ENCODE assay signal across 19 cellular contexts in the genomic region with DNA sequence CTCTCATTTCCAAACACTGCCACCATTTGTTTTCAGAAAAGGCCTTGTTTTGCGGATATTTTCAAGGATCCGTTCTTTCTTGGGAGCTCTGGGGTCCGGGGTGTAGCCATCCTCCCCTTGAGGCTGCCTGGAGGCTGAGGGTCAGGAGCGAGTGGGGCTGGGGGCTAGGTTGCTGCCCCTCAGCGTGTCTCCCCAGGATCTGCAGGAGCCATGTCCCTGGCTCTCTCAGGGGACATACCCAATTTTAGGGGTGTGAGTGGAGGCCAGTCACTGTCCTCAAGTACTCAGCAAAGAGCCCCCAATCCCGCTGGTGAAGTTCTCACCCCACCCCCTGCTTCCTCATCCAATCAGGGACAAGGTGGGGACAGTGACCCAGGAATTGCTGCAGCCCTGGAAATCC. TPM values are rescaled to one million over a fixed set of nuclear protein-coding genes. Genes with fewer than 3 reads are reported as not detected.
DNase-seq lines count a peak whose midpoint lies in the region; TF ChIP-seq lines count a peak whose summit lies in the region.
"Had no signal": no experiment of that assay in that cellular context is flagged by ENCODE, and none has a peak within 500 bp of the region (broad histone marks: within the 10 kb centered on the region; RNA-seq: fewer than 3 reads in every experiment).

No MANE protein-coding gene starts in this region.

- peaks cover 24% of the 10 kb centered on the region for H3K27me3 ChIP-seq in endodermal cell (ENCODE audit: control insufficient read depth, insufficient read depth, low read length, poor library complexity, severe bottlenecking)
- peaks cover 2% of the 10 kb centered on the region for H3K27me3 ChIP-seq in osteoblast (ENCODE audit: insufficient read depth, low read length)
- H3K27me3 ChIP-seq in thyroid gland, result no peaks in the 10 kb centered on the region
- H3K27me3 ChIP-seq: BE2C had no signal

- H3K4me2 ChIP-seq in osteoblast (ENCODE audit: insufficient read depth, low read length), result no peak overlapping the region
- H3K4me2 ChIP-seq: A549 had no signal

- DNase-seq in chondrocyte (ENCODE audit: low spot score) (peak; percentile 38), endodermal cell (peak; percentile 13), osteoblast (ENCODE audit: insufficient read length, low spot score, missing footprints) (peak; percentile 32), type B pancreatic cell (ENCODE audit: extremely low spot score, unreplicated experiment) (peak; percentile 49), thyroid gland (no peak)
- no peak for DNase-seq in stimulated activated CD4-positive, alpha-beta T cell treated with anti-CD3 and anti-CD28 coated beads, Interleukin-4, amount 100 ng/mL, for 1 hour
- DNase-seq: BE2C; CD8-positive, alpha-beta T cell; COR-L47; DMS153; DMS79 treated with DMSO at 0.1 percent for 48 hours; EL; HCEC 1CT; HFFc6 had no signal

- peaks cover 7% of the 10 kb centered on the region for H3K36me3 Mint-ChIP-seq in chondrocyte (ENCODE audit: low read depth)
- peaks cover 3% of the 10 kb centered on the region for H3K36me3 Mint-ChIP-seq in endodermal cell (ENCODE audit: low read depth)
- H3K36me3 Mint-ChIP-seq in type B pancreatic cell, result peaks cover 2% of the 10 kb centered on the region
- H3K36me3 Mint-ChIP-seq: CD14-positive monocyte; CD8-positive, alpha-beta T cell had no signal

- H3K9me3 ChIP-seq in endodermal cell (ENCODE audit: control insufficient read depth, low read length), result no peaks in the 10 kb centered on the region
- H3K9me3 ChIP-seq in osteoblast (ENCODE audit: low read depth, low read length), result no peaks in the 10 kb centered on the region
- H3K9me3 ChIP-seq in thyroid gland, result no peaks in the 10 kb centered on the region
- H3K9me3 ChIP-seq: A549, BE2C had no signal

- H3K9ac ChIP-seq in endodermal cell (ENCODE audit: extremely low read depth, low read length, poor library complexity, severe bottlenecking), result no peak overlapping the region

- TF ChIP-seq CTCF in chondrocyte (IDR thresholded peaks at IDR 0.05) (no peak), endodermal cell (conservative IDR thresholded peaks at IDR 0.05) (no peak), osteoblast (IDR thresholded peaks at IDR 0.05; ENCODE audit: extremely low read depth, low read depth, low read length) (no peak), type B pancreatic cell (conservative IDR thresholded peaks at IDR 0.05) (no peak), thyroid gland (IDR thresholded peaks at IDR 0.05) (no peak)

- no peaks in the 10 kb centered on the region for H3K79me2 ChIP-seq in osteoblast (ENCODE audit: insufficient read depth, low read length)

- no peaks in the 10 kb centered on the region for H3K4me1 Mint-ChIP-seq in chondrocyte (ENCODE audit: low read depth)
- H3K4me1 Mint-ChIP-seq in endodermal cell, result no peaks in the 10 kb centered on the region
- H3K4me1 Mint-ChIP-seq in type B pancreatic cell (ENCODE audit: unreplicated experiment), result no peaks in the 10 kb centered on the region
- H3K4me1 Mint-ChIP-seq: CD14-positive monocyte had no signal

- no peak overlapping the region for H2AFZ ChIP-seq in osteoblast (ENCODE audit: low read length)

- H3K4me3 Mint-ChIP-seq in chondrocyte (ENCODE audit: unreplicated experiment) (no peak overlapping the region), endodermal cell (no peak overlapping the region), type B pancreatic cell (no peak overlapping the region)
- H3K4me3 Mint-ChIP-seq: CD14-positive monocyte; CD8-positive, alpha-beta T cell; HFFc6 had no signal

- H3K27me3 Mint-ChIP-seq in chondrocyte (ENCODE audit: low read depth) (peaks cover 53% of the 10 kb centered on the region), endodermal cell (ENCODE audit: insufficient read depth) (peaks cover 32% of the 10 kb centered on the region), type B pancreatic cell (peaks cover 46% of the 10 kb centered on the region)

- TF ChIP-seq POLR2A in thyroid gland (IDR thresholded peaks at IDR 0.05), result no peak

- 76 to 80% methylated on average over 2 to 6 of the region's 6 CpGs for WGBS in endodermal cell (ENCODE audit: insufficient coverage in 1 of 2, insufficient read length in 1 of 2), 2 experiments
- WGBS in thyroid gland, 2 donors, result 80 to 84% methylated on average over 6 of the region's 6 CpGs

- H3K36me3 ChIP-seq in endodermal cell (ENCODE audit: control insufficient read depth, insufficient read depth, low read length) (no peaks in the 10 kb centered on the region), osteoblast (ENCODE audit: insufficient read depth, low read length) (no peaks in the 10 kb centered on the region), thyroid gland (no peaks in the 10 kb centered on the region)
- H3K36me3 ChIP-seq: BE2C had no signal

- H3K9me3 Mint-ChIP-seq in chondrocyte (ENCODE audit: low read depth), result peaks cover 18% of the 10 kb centered on the region
- peaks cover 40% of the 10 kb centered on the region for H3K9me3 Mint-ChIP-seq in endodermal cell
- H3K9me3 Mint-ChIP-seq in type B pancreatic cell, result peaks cover 7% of the 10 kb centered on the region
- H3K9me3 Mint-ChIP-seq: CD8-positive, alpha-beta T cell had no signal

- H3K27ac ChIP-seq in endodermal cell (ENCODE audit: low read depth, low read length) (no peak overlapping the region), osteoblast (ENCODE audit: low read depth, low read length) (no peak overlapping the region), thyroid gland (no peak overlapping the region)
- H3K27ac ChIP-seq: A549 had no signal

- intact Hi-C loops in thyroid gland (cut with DNase I), result no loop called here

- H4K20me1 ChIP-seq in osteoblast (ENCODE audit: insufficient read depth, low read length), result no peaks in the 10 kb centered on the region

- H3K27ac Mint-ChIP-seq in chondrocyte (ENCODE audit: unreplicated experiment), result no peak overlapping the region
- no peak overlapping the region for H3K27ac Mint-ChIP-seq in endodermal cell
- no peak overlapping the region for H3K27ac Mint-ChIP-seq in type B pancreatic cell
- H3K27ac Mint-ChIP-seq: CD8-positive, alpha-beta T cell; HFFc6 had no signal

- H3K4me1 ChIP-seq in endodermal cell (ENCODE audit: control insufficient read depth, insufficient read depth, low read length) (no peaks in the 10 kb centered on the region), osteoblast (ENCODE audit: insufficient read depth, low read length) (no peaks in the 10 kb centered on the region), thyroid gland (no peaks in the 10 kb centered on the region)
- H3K4me1 ChIP-seq: A549, BE2C had no signal

- H3K4me3 ChIP-seq in endodermal cell (ENCODE audit: low read length) (no peak overlapping the region), osteoblast (ENCODE audit: insufficient read depth, low read length) (no peak overlapping the region), thyroid gland (replicated peaks in 1 of 3) (no peak overlapping the region)
- H3K4me3 ChIP-seq: A549 had no signal

RNA-seq across cellular contexts. Expression of gene PRDM16, which starts 15.0 kb away (rescaled TPM):
- total RNA-seq in chondrocyte (10.4 to 19.0 TPM (median 18.3 TPM) in 3 replicates), endodermal cell (1 to 10 TPM; 2.1 to 4.0 TPM), osteoblast (6.5 and 8.3 TPM in 2 replicates), type B pancreatic cell (ENCODE audit: low replicate concordance) (10.3 and 23.6 TPM in 2 replicates), thyroid gland (10 to 100 TPM; 15.7 to 54.3 (median 27.6) TPM)
- 9.2 TPM for polyA plus RNA-seq in endodermal cell (2013, experiment 1 of 2)
- 6.9 TPM for polyA plus RNA-seq in endodermal cell (2013, experiment 2 of 2)
- total RNA-seq: CD8-positive, alpha-beta T cell; HFFc6 had no signal
- polyA plus RNA-seq: CD14-positive monocyte had no signal

RNA-seq across cellular contexts. Expression of gene ACTRT2, which starts 32.7 kb away (rescaled TPM):
- total RNA-seq in chondrocyte (not detected in 3 replicates), endodermal cell (not detected), osteoblast (not detected in 2 replicates), type B pancreatic cell (ENCODE audit: low replicate concordance) (not detected in 2 replicates), thyroid gland (under 1 TPM in 1 of 4 donors, not detected in 3; 0.67 TPM)
- not detected for polyA plus RNA-seq in endodermal cell (2013, experiment 1 of 2)
- polyA plus RNA-seq in endodermal cell (2013, experiment 2 of 2), result not detected
- total RNA-seq: CD8-positive, alpha-beta T cell; H1; HepG2; HFFc6 had no signal
- polyA plus RNA-seq: A549, AG04450, CD14-positive monocyte, H1, HepG2 had no signal

Comparison
In these comparisons a context has a peak if more than half of its experiments do, and no peak if none do; other contexts are left out.
1. DNase-seq: peak in chondrocyte (single experiment), endodermal cell (single experiment), osteoblast (single experiment) and type B pancreatic cell (single experiment); none in thyroid gland (0 of 2) and stimulated activated CD4-positive, alpha-beta T cell treated with anti-CD3 and anti-CD28 coated beads, Interleukin-4, amount 100 ng/mL, for 1 hour (single experiment).